7 cellular contexts compared by ENCODE assay signal in genomic region chr22:41403532-41404318, GRCh38. TPM values are rescaled to one million over a fixed set of nuclear protein-coding genes. Genes with fewer than 3 reads are reported as not detected.
DNase-seq lines count a peak whose midpoint lies in the region; ATAC-seq, FAIRE-seq and TF ChIP-seq lines count a peak whose summit lies in the region.

No MANE protein-coding gene starts in this region.

- 32% methylated on average over 13 of the region's 18 CpGs for WGBS in HepG2 (ENCODE audit: low lambda C conversion rate)

- no peak overlapping the region for H2AFZ ChIP-seq in HepG2 (ENCODE audit: low read length)

- H3K27ac ChIP-seq in coronary artery (peak overlapping the region; percentile 64), HepG2 (ENCODE audit: extremely low read length, insufficient read depth, low read length) (no peak overlapping the region)

- POLR2A ChIA-PET in HepG2 (lab: Yijun Ruan, JAX), result interaction anchor here (0.5 to 3.3 kb wide), 8 partner anchors 15 to 123 kb away, joined by 3 to 31 read pairs (median 6); partner anchors contain the start of genes ACO2, PHF5A, TEF and TOB2

- no peaks in the 10 kb centered on the region for H4K20me1 ChIP-seq in HepG2 (ENCODE audit: insufficient read depth, low read length)

- intact Hi-C loops in HepG2 (cut with micrococcal nuclease; ENCODE audit: unreplicated experiment), result loop anchor here (1.0 to 2.0 kb wide), 2 partner anchors 98 to 113 kb away; no protein-coding TSS in a partner anchor

- FAIRE-seq in HepG2 (lab: Jason Lieb, UNC), result peak; percentile 84

- peak; percentile 95 for TF ChIP-seq CTCF in GM13977 (IDR thresholded peaks at IDR 0.05; ENCODE audit: extremely low read depth, insufficient read depth, missing control alignments)
- TF ChIP-seq CTCF in coronary artery (IDR thresholded peaks at IDR 0.05), result peak; percentile 94
- peak; percentile 100 for TF ChIP-seq CTCF in HepG2 (CRISPR knock-in tag; IDR thresholded peaks at IDR 0.05)

- H3K9me3 ChIP-seq in HepG2 (ENCODE audit: low read length), result no peaks in the 10 kb centered on the region

- ATAC-seq in HG03280 (IDR thresholded peaks at IDR 0.05; ENCODE audit: unreplicated experiment) (peak; percentile 71), HepG2 (peak; percentile 92)

- no peaks in the 10 kb centered on the region for H3K27me3 ChIP-seq in HepG2 (ENCODE audit: control insufficient read depth in 1 of 2, insufficient read depth in 2 of 2, low read length in 2 of 2)

- no peak overlapping the region for H3K9ac ChIP-seq in HepG2 (ENCODE audit: insufficient read depth, low read depth, low read length)

- peak overlapping the region; percentile 59 for H3K4me2 ChIP-seq in HepG2 (ENCODE audit: low read depth, low read length)

- peaks cover 47% of the 10 kb centered on the region for H3K4me1 ChIP-seq in HepG2 (ENCODE audit: insufficient read depth, low read length)

- in situ Hi-C loops in GM13977 (cut with MboI; ENCODE audit: low pct_unique_long_range_greater_than_20kb, low sequenced_read_pairs, unreplicated experiment), result loop anchor here (10.0 kb wide), 1 partner anchor 111 kb away; no protein-coding TSS in a partner anchor
- in situ Hi-C loops in HepG2 (cut with HindIII; ENCODE audit: extremely low pct_ligation_motif_present, low pct_unique_long_range_greater_than_20kb), result loop anchor here (5.0 kb wide), 1 partner anchor 114 kb away; no protein-coding TSS in a partner anchor

- peak; percentile 98 for TF ChIP-seq RAD21 in HepG2 (CRISPR knock-in tag; IDR thresholded peaks at IDR 0.05)

- CTCF ChIA-PET in HepG2 (lab: Yijun Ruan, JAX; ENCODE audit: low intra/inter-chr PET ratio, low total read pairs), result interaction anchor here (1.5 to 3.5 kb wide), 4 partner anchors 97 to 130 kb away, joined by 5 to 37 read pairs (median 10); no protein-coding TSS in a partner anchor

- no peak for TF ChIP-seq POLR2A in HepG2 (IDR thresholded peaks at IDR 0.05; ENCODE audit: insufficient read depth in 1 of 2, low read depth in 2 of 2, low read length in 2 of 2)

- H3K79me2 ChIP-seq in HepG2 (ENCODE audit: insufficient read depth, low read length), result no peaks in the 10 kb centered on the region

- no peak overlapping the region for H3K4me3 ChIP-seq in coronary artery
- peak overlapping the region in 1 of 3 experiments; percentile 56; a peak in 1 of 6 replicates for H3K4me3 ChIP-seq in HepG2 (replicated peaks in 1 of 3; ENCODE audit: insufficient read depth in 1 of 3, low read depth in 2 of 3, low read length in 3 of 3)

- no peaks in the 10 kb centered on the region for H3K36me3 ChIP-seq in HepG2 (replicated peaks in 1 of 2; ENCODE audit: control insufficient read depth in 1 of 2, insufficient read depth in 2 of 2, low read length in 2 of 2)

- peak; percentile 94 for DNase-seq in GM13977 (ENCODE audit: low spot score)
- DNase-seq in NCI-H69 (lab: John Stamatoyannopoulos, UW), result peak; percentile 88
- DNase-seq in activated CD4-positive, alpha-beta T cell treated with anti-CD3 and anti-CD28 coated beads, Interleukin-2, amount 50 U/mL, for 48 hours, result peak; percentile 85 to 89
- peak; percentile 98 for DNase-seq in coronary artery (ENCODE audit: low spot score)
- DNase-seq in HepG2 (ENCODE audit: low spot score), result peak; percentile 76
- DNase-seq in stimulated activated CD4-positive, alpha-beta T cell treated with anti-CD3 and anti-CD28 coated beads, Interleukin-4, amount 100 ng/mL, for 4 hours, result peak; percentile 69 to 77

- no TSS peak for BruUV-seq in HepG2 (replicated peaks; lab: Mats Ljungman, UMichigan)

- TF ChIP-seq EP300 in HepG2 (IDR thresholded peaks at IDR 0.05; ENCODE audit: low read depth in 2 of 2, low read length in 2 of 2) (no peak), HepG2 (CRISPR knock-in tag; IDR thresholded peaks at IDR 0.05; ENCODE audit: borderline replicate concordance) (no peak)

RNA-seq across cellular contexts. Expression of gene TEF, which starts 22.0 kb away (rescaled TPM):
- total RNA-seq in HepG2 (2016; rRNA removed; fragmentation: Illumina TruSeq; extraction: Trizol), result 7.6 and 8.2 TPM in 2 replicates
- 1.2 and 1.4 TPM in 2 replicates for total RNA-seq in HepG2 (2016; cell fraction: cytosol; rRNA removed; fragmentation: Illumina TruSeq; extraction: Trizol; ENCODE audit: low read depth)
- 6.8 and 7.9 TPM in 2 replicates for total RNA-seq in HepG2 (2016; cell fraction: insoluble cytoplasmic fraction; rRNA removed; fragmentation: Illumina TruSeq; extraction: Trizol)
- total RNA-seq in HepG2 (2016; cell fraction: membrane; rRNA removed; fragmentation: Illumina TruSeq; extraction: Trizol), result 4.4 and 4.7 TPM in 2 replicates
- total RNA-seq in HepG2 (2016; cell fraction: nucleus; rRNA removed; fragmentation: Illumina TruSeq; extraction: Trizol), result 4.9 and 6.0 TPM in 2 replicates
- 11.2 and 13.9 TPM in 2 replicates for polyA plus RNA-seq in HepG2 (2011; rRNA removed)
- polyA plus RNA-seq in HepG2 (2011; cell fraction: cytosol; rRNA removed), result 7.0 and 7.4 TPM in 2 replicates
- 11.3 and 13.2 TPM in 2 replicates for polyA plus RNA-seq in HepG2 (2011; cell fraction: nucleus; rRNA removed)
- 4.4 and 5.9 TPM in 2 replicates for polyA plus RNA-seq in HepG2 (2012)
- polyA plus RNA-seq in HepG2 (2016; cell fraction: cytosol; fragmentation: Illumina TruSeq; extraction: Trizol; ENCODE audit: low read depth), result 0.47 and 0.59 TPM in 2 replicates
- polyA plus RNA-seq in HepG2 (2016; cell fraction: insoluble cytoplasmic fraction; fragmentation: Illumina TruSeq; extraction: Trizol; ENCODE audit: low read depth), result 5.6 and 6.0 TPM in 2 replicates
- 2.1 and 2.3 TPM in 2 replicates for polyA plus RNA-seq in HepG2 (2016; cell fraction: membrane; fragmentation: Illumina TruSeq; extraction: Trizol; ENCODE audit: low read depth)
- 7.1 and 7.2 TPM in 2 replicates for polyA plus RNA-seq in HepG2 (2016; cell fraction: nucleus; fragmentation: Illumina TruSeq; extraction: Trizol; ENCODE audit: insufficient read depth, low read depth)
- polyA minus RNA-seq in HepG2 (2011; rRNA and poly(A)+ RNA removed; ENCODE audit: low replicate concordance), result 7.9 and 26.0 TPM in 2 replicates
- polyA minus RNA-seq in HepG2 (2011; cell fraction: cytosol; rRNA and poly(A)+ RNA removed), result 7.2 and 7.3 TPM in 2 replicates
- polyA minus RNA-seq in HepG2 (2011; cell fraction: nucleus; rRNA and poly(A)+ RNA removed), result 4.7 and 5.0 TPM in 2 replicates

RNA-seq across cellular contexts. Expression of gene TOB2, which starts 42.9 kb away (rescaled TPM):
- 13.7 and 16.7 TPM in 2 replicates for total RNA-seq in HepG2 (2016; rRNA removed; fragmentation: Illumina TruSeq; extraction: Trizol)
- 2.7 and 2.9 TPM in 2 replicates for total RNA-seq in HepG2 (2016; cell fraction: cytosol; rRNA removed; fragmentation: Illumina TruSeq; extraction: Trizol; ENCODE audit: low read depth)
- total RNA-seq in HepG2 (2016; cell fraction: insoluble cytoplasmic fraction; rRNA removed; fragmentation: Illumina TruSeq; extraction: Trizol), result 14.1 and 14.3 TPM in 2 replicates
- 14.6 and 15.0 TPM in 2 replicates for total RNA-seq in HepG2 (2016; cell fraction: membrane; rRNA removed; fragmentation: Illumina TruSeq; extraction: Trizol)
- 14.9 and 16.2 TPM in 2 replicates for total RNA-seq in HepG2 (2016; cell fraction: nucleus; rRNA removed; fragmentation: Illumina TruSeq; extraction: Trizol)
- polyA plus RNA-seq in HepG2 (2011; rRNA removed), result 12.2 and 14.3 TPM in 2 replicates
- polyA plus RNA-seq in HepG2 (2011; cell fraction: cytosol; rRNA removed), result 9.6 and 10.9 TPM in 2 replicates
- polyA plus RNA-seq in HepG2 (2011; cell fraction: nucleus; rRNA removed), result 20.7 and 21.6 TPM in 2 replicates
- 12.6 and 16.8 TPM in 2 replicates for polyA plus RNA-seq in HepG2 (2012)
- polyA plus RNA-seq in HepG2 (2016; cell fraction: cytosol; fragmentation: Illumina TruSeq; extraction: Trizol; ENCODE audit: low read depth), result 2.0 TPM in 2 replicates
- 19.1 and 21.8 TPM in 2 replicates for polyA plus RNA-seq in HepG2 (2016; cell fraction: insoluble cytoplasmic fraction; fragmentation: Illumina TruSeq; extraction: Trizol; ENCODE audit: low read depth)
- 8.7 and 9.6 TPM in 2 replicates for polyA plus RNA-seq in HepG2 (2016; cell fraction: membrane; fragmentation: Illumina TruSeq; extraction: Trizol; ENCODE audit: low read depth)
- polyA plus RNA-seq in HepG2 (2016; cell fraction: nucleus; fragmentation: Illumina TruSeq; extraction: Trizol; ENCODE audit: insufficient read depth, low read depth), result 31.0 and 32.7 TPM in 2 replicates
- polyA minus RNA-seq in HepG2 (2011; rRNA and poly(A)+ RNA removed; ENCODE audit: low replicate concordance), result 15.4 and 25.4 TPM in 2 replicates
- polyA minus RNA-seq in HepG2 (2011; cell fraction: cytosol; rRNA and poly(A)+ RNA removed), result 14.9 TPM in 2 replicates
- 8.5 and 10.2 TPM in 2 replicates for polyA minus RNA-seq in HepG2 (2011; cell fraction: nucleus; rRNA and poly(A)+ RNA removed)
